In genomic region chr1:31007462-31007991, GRCh38 we compare ENCODE assay signal across 12 cellular contexts. TPM values are rescaled to one million over a fixed set of nuclear protein-coding genes. Genes with fewer than 3 reads are reported as not detected.
DNase-seq lines count a peak whose midpoint lies in the region; ATAC-seq and TF ChIP-seq lines count a peak whose summit lies in the region.
"Had no signal": no experiment of that assay in that cellular context is flagged by ENCODE, and none has a peak within 500 bp of the region (broad histone marks: within the 10 kb centered on the region; RNA-seq: fewer than 3 reads in every experiment).

No MANE protein-coding gene starts in this region.

- TF ChIP-seq CTCF in choroid plexus epithelial cell (conservative IDR thresholded peaks at IDR 0.05; ENCODE audit: low read depth, low read length) = no peak
- TF ChIP-seq CTCF in natural killer cell (IDR thresholded peaks at IDR 0.05) = no peak

- peak overlapping the region; percentile 21 to 66 for H3K27ac Mint-ChIP-seq in natural killer cell

- no peaks in the 10 kb centered on the region for H3K9me3 Mint-ChIP-seq in natural killer cell
- H3K9me3 Mint-ChIP-seq: T-cell had no signal

- H3K36me3 Mint-ChIP-seq in natural killer cell = no peaks in the 10 kb centered on the region

- peaks cover 9% of the 10 kb centered on the region for H3K36me3 ChIP-seq in H7 (replicated peaks; ENCODE audit: control insufficient read depth, insufficient read depth, low read length)

- H3K4me3 Mint-ChIP-seq in natural killer cell = peak overlapping the region; percentile 15
- H3K4me3 Mint-ChIP-seq: T-cell had no signal

- no peak for ATAC-seq in natural killer cell
- ATAC-seq: body of pancreas, T-cell had no signal

- H3K27me3 Mint-ChIP-seq in natural killer cell (ENCODE audit: low read depth in 2 of 2) = no peaks in the 10 kb centered on the region
- H3K27me3 Mint-ChIP-seq: T-cell had no signal

- DNase-seq in DMS79 (lab: John Stamatoyannopoulos, UW) (peak; percentile 69), NCI-H526 (lab: John Stamatoyannopoulos, UW) (peak; percentile 27 to 82), choroid plexus epithelial cell (ENCODE audit: low read depth) (peak; percentile 82), natural killer cell (no peak), SW480 (ENCODE audit: low spot score) (no peak), H7 (no peak), hippocampal formation (lab: John Stamatoyannopoulos, UW) (no peak), NCI-H2081 treated with DMSO at 0.1 percent for 48 hours (lab: John Stamatoyannopoulos, UW) (no peak)
- DNase-seq: body of pancreas, left cardiac atrium, MV-4-11, T-cell had no signal

- intact Hi-C loops in natural killer cell (cut with micrococcal nuclease) = no loop called here

- H3K27me3 ChIP-seq in H7 (ENCODE audit: control insufficient read depth, insufficient read depth, low read length) = no peaks in the 10 kb centered on the region
- H3K27me3 ChIP-seq: body of pancreas had no signal

- peaks cover 68 to 81% of the 10 kb centered on the region in 2 donors for H3K4me1 Mint-ChIP-seq in natural killer cell

- H3K4me3 ChIP-seq in choroid plexus epithelial cell (ENCODE audit: low read depth, low read length) (no peak overlapping the region), H7 (ENCODE audit: insufficient read depth, low read depth, low read length) (no peak overlapping the region)
- H3K4me3 ChIP-seq: body of pancreas had no signal

RNA-seq across cellular contexts. Expression of gene PUM1, which starts 58.0 kb away (rescaled TPM):
- 100 to 1,000 TPM; 193 to 209 (median 202) TPM for total RNA-seq in natural killer cell
- total RNA-seq in H7 (2014; rRNA removed; shearing (Covaris generic)) = 105 and 115 TPM in 2 replicates

Comparison
In these comparisons a context has a peak if more than half of its experiments do, and no peak if none do; other contexts are left out.
1. DNase-seq: peak in DMS79 (single experiment), NCI-H526 (2 of 2) and choroid plexus epithelial cell (single experiment); none in natural killer cell (single experiment), SW480 (single experiment), H7 (single experiment), hippocampal formation (0 of 2) and NCI-H2081 treated with DMSO at 0.1 percent for 48 hours (single experiment).